In genomic region chr4:67584496-67584895, GRCh38 we compare ENCODE assay signal across 28 cellular contexts. TPM values are rescaled to one million over a fixed set of nuclear protein-coding genes. Genes with fewer than 3 reads are reported as not detected.
"Had no signal": no experiment of that assay in that cellular context is flagged by ENCODE, and none has a peak within 500 bp of the region (broad histone marks: within the 10 kb centered on the region; RNA-seq: fewer than 3 reads in every experiment).

No MANE protein-coding gene starts in this region.

- H3K4me3 Mint-ChIP-seq: activated CD4-positive, alpha-beta T cell treated with anti-CD3 and anti-CD28 coated beads, Interleukin-2, amount 10 ng/mL, durations not matched to agents 24 days and 14 days; activated naive CD8-positive, alpha-beta T cell treated with anti-CD3 and anti-CD28 coated beads, Interleukin-2, amount 10 ng/mL, durations not matched to agents 7 days and 5 days; activated T-cell treated with anti-CD3 and anti-CD28 coated beads, Interleukin-2, amount 50 U/mL, for 72 hours; WTC11 had no signal

- H3K9me3 Mint-ChIP-seq: WTC11 had no signal

- DNase-seq: activated CD4-positive, alpha-beta T cell treated with anti-CD3 and anti-CD28 coated beads for 1 hour; activated CD4-positive, alpha-beta T cell treated with anti-CD3 and anti-CD28 coated beads, Interleukin-2, amount 10 ng/mL, durations not matched to agents 24 days and 14 days; activated CD4-positive, alpha-beta T cell treated with anti-CD3 and anti-CD28 coated beads, Interleukin-2, amount 50 U/mL, for 48 hours; activated CD8-positive, alpha-beta memory T cell treated with anti-CD3 and anti-CD28 coated beads, Interleukin-2, amount 50 U/mL, for 4 hours; activated naive CD4-positive, alpha-beta T cell treated with anti-CD3 and anti-CD28 coated beads, Interleukin-2, amount 50 U/mL, for 16 hours; activated naive CD8-positive, alpha-beta T cell treated with anti-CD3 and anti-CD28 coated beads, Interleukin-2, amount 10 ng/mL, durations not matched to agents 7 days and 5 days; activated T-cell treated with anti-CD3 and anti-CD28 coated beads, Interleukin-2, amount 50 U/mL, for 72 hours; adrenal gland; anterior cingulate cortex; caudate nucleus; colonic mucosa; NCI-H1092 treated with DMSO at 0.1 percent for 48 hours; NCI-H1417 treated with DMSO at 0.1 percent for 48 hours; NCI-H2029; NCI-H2107; NCI-H226; NCI-H526 treated with DMSO at 0.1 percent for 48 hours; RPMI8226; SJCRH30; SW 1271; T-helper 9 cell had no signal

- H3K36me3 Mint-ChIP-seq: WTC11 had no signal

- H3K4me1 Mint-ChIP-seq: WTC11 had no signal

- H3K27me3 Mint-ChIP-seq: activated CD4-positive, alpha-beta T cell treated with anti-CD3 and anti-CD28 coated beads, Interleukin-2, amount 10 ng/mL, durations not matched to agents 24 days and 14 days; activated naive CD8-positive, alpha-beta T cell treated with anti-CD3 and anti-CD28 coated beads, Interleukin-2, amount 10 ng/mL, durations not matched to agents 7 days and 5 days had no signal

- ATAC-seq: activated T-cell treated with anti-CD3 and anti-CD28 coated beads, Interleukin-2, amount 50 U/mL, for 72 hours; Right ventricle myocardium inferior; SK-N-SH treated with all-trans-retinoic acid at 6 μM for 48 hours; WTC11 had no signal

- H3K27ac Mint-ChIP-seq: activated CD4-positive, alpha-beta T cell treated with anti-CD3 and anti-CD28 coated beads, Interleukin-2, amount 10 ng/mL, durations not matched to agents 24 days and 14 days; activated naive CD8-positive, alpha-beta T cell treated with anti-CD3 and anti-CD28 coated beads, Interleukin-2, amount 10 ng/mL, durations not matched to agents 7 days and 5 days; activated T-cell treated with anti-CD3 and anti-CD28 coated beads, Interleukin-2, amount 50 U/mL, for 72 hours; WTC11 had no signal

RNA-seq across cellular contexts. Expression of gene STAP1, which starts 26.0 kb away (rescaled TPM):
- total RNA-seq: adrenal gland, cerebellum, LHCN-M2, MCF 10A, NCI-H460, Right ventricle myocardium inferior, WTC11 had no signal
